ENCODE assay signal across 2 cellular contexts in the genomic region with DNA sequence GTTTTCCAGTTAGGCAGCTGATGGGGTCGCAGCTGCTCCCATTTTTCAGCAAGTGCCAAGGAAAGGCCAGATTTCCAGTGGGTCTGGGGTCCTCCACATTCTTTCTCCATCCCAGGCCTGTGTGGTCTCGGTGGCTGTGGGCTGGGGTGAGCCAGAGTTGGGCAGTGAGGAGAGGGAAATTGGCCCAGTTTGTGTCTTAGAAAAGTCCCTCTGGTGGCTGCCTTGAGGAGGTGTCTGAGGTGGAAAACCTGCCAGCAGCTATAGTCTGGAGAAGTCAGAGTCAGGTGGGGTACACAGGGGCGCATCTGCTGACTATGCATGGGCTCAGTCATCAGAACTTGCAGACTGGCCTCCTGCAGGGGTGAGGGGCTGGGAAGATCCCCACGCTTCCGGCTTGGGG.
TF ChIP-seq lines count a peak whose summit lies in the region.

No MANE protein-coding gene starts in this region.

TF ChIP-seq in GM23338, 12 proteins besides CTCF, POLR2A, EP300 and RAD21 (continued from another document):
- TF ChIP-seq, protein P1, sequence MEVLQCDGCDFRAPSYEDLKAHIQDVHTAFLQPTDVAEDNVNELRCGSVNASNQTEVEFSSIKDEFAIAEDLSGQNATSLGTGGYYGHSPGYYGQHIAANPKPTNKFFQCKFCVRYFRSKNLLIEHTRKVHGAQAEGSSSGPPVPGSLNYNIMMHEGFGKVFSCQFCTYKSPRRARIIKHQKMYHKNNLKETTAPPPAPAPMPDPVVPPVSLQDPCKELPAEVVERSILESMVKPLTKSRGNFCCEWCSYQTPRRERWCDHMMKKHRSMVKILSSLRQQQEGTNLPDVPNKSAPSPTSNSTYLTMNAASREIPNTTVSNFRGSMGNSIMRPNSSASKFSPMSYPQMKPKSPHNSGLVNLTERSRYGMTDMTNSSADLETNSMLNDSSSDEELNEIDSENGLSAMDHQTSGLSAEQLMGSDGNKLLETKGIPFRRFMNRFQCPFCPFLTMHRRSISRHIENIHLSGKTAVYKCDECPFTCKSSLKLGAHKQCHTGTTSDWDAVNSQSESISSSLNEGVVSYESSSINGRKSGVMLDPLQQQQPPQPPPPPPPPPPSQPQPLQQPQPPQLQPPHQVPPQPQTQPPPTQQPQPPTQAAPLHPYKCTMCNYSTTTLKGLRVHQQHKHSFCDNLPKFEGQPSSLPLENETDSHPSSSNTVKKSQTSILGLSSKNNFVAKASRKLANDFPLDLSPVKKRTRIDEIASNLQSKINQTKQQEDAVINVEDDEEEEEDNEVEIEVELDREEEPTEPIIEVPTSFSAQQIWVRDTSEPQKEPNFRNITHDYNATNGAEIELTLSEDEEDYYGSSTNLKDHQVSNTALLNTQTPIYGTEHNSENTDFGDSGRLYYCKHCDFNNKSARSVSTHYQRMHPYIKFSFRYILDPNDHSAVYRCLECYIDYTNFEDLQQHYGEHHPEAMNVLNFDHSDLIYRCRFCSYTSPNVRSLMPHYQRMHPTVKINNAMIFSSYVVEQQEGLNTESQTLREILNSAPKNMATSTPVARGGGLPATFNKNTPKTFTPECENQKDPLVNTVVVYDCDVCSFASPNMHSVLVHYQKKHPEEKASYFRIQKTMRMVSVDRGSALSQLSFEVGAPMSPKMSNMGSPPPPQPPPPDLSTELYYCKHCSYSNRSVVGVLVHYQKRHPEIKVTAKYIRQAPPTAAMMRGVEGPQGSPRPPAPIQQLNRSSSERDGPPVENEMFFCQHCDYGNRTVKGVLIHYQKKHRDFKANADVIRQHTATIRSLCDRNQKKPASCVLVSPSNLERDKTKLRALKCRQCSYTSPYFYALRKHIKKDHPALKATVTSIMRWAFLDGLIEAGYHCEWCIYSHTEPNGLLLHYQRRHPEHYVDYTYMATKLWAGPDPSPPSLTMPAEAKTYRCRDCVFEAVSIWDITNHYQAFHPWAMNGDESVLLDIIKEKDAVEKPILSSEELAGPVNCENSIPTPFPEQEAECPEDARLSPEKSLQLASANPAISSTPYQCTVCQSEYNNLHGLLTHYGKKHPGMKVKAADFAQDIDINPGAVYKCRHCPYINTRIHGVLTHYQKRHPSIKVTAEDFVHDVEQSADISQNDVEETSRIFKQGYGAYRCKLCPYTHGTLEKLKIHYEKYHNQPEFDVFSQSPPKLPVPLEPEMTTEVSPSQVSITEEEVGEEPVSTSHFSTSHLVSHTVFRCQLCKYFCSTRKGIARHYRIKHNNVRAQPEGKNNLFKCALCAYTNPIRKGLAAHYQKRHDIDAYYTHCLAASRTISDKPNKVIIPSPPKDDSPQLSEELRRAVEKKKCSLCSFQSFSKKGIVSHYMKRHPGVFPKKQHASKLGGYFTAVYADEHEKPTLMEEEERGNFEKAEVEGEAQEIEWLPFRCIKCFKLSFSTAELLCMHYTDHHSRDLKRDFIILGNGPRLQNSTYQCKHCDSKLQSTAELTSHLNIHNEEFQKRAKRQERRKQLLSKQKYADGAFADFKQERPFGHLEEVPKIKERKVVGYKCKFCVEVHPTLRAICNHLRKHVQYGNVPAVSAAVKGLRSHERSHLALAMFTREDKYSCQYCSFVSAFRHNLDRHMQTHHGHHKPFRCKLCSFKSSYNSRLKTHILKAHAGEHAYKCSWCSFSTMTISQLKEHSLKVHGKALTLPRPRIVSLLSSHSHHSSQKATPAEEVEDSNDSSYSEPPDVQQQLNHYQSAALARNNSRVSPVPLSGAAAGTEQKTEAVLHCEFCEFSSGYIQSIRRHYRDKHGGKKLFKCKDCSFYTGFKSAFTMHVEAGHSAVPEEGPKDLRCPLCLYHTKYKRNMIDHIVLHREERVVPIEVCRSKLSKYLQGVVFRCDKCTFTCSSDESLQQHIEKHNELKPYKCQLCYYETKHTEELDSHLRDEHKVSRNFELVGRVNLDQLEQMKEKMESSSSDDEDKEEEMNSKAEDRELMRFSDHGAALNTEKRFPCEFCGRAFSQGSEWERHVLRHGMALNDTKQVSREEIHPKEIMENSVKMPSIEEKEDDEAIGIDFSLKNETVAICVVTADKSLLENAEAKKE (CRISPR knock-in tag; IDR thresholded peaks at IDR 0.05) = no peak
- TF ChIP-seq CREB1 (CRISPR knock-in tag; IDR thresholded peaks at IDR 0.05; ENCODE audit: low read depth) (no peak), ZNF114 (CRISPR knock-in tag; IDR thresholded peaks at IDR 0.05) (no peak), POLR2AphosphoS5 (IDR thresholded peaks at IDR 0.05; ENCODE audit: low read depth) (no peak), EZH2phosphoT487 (IDR thresholded peaks at IDR 0.05; ENCODE audit: unreplicated experiment) (no peak), EZH2 (IDR thresholded peaks at IDR 0.05; ENCODE audit: low read depth, unreplicated experiment) (no peak), NANOG (IDR thresholded peaks at IDR 0.05; ENCODE audit: borderline replicate concordance) (no peak), STAT1 (IDR thresholded peaks at IDR 0.05; ENCODE audit: unreplicated experiment) (no peak)
- TF ChIP-seq, protein P2, sequence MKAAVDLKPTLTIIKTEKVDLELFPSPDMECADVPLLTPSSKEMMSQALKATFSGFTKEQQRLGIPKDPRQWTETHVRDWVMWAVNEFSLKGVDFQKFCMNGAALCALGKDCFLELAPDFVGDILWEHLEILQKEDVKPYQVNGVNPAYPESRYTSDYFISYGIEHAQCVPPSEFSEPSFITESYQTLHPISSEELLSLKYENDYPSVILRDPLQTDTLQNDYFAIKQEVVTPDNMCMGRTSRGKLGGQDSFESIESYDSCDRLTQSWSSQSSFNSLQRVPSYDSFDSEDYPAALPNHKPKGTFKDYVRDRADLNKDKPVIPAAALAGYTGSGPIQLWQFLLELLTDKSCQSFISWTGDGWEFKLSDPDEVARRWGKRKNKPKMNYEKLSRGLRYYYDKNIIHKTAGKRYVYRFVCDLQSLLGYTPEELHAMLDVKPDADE (IDR thresholded peaks at IDR 0.05) = no peak
- TF ChIP-seq, protein P3, sequence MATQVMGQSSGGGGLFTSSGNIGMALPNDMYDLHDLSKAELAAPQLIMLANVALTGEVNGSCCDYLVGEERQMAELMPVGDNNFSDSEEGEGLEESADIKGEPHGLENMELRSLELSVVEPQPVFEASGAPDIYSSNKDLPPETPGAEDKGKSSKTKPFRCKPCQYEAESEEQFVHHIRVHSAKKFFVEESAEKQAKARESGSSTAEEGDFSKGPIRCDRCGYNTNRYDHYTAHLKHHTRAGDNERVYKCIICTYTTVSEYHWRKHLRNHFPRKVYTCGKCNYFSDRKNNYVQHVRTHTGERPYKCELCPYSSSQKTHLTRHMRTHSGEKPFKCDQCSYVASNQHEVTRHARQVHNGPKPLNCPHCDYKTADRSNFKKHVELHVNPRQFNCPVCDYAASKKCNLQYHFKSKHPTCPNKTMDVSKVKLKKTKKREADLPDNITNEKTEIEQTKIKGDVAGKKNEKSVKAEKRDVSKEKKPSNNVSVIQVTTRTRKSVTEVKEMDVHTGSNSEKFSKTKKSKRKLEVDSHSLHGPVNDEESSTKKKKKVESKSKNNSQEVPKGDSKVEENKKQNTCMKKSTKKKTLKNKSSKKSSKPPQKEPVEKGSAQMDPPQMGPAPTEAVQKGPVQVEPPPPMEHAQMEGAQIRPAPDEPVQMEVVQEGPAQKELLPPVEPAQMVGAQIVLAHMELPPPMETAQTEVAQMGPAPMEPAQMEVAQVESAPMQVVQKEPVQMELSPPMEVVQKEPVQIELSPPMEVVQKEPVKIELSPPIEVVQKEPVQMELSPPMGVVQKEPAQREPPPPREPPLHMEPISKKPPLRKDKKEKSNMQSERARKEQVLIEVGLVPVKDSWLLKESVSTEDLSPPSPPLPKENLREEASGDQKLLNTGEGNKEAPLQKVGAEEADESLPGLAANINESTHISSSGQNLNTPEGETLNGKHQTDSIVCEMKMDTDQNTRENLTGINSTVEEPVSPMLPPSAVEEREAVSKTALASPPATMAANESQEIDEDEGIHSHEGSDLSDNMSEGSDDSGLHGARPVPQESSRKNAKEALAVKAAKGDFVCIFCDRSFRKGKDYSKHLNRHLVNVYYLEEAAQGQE (IDR thresholded peaks at IDR 0.05; ENCODE audit: unreplicated experiment) = no peak

TF ChIP-seq in SK-N-SH treated with all-trans-retinoic acid at 6 μM for 48 hours, 23 proteins besides CTCF, POLR2A, EP300 and RAD21 (continued from another document):
- TF ChIP-seq, protein P4, sequence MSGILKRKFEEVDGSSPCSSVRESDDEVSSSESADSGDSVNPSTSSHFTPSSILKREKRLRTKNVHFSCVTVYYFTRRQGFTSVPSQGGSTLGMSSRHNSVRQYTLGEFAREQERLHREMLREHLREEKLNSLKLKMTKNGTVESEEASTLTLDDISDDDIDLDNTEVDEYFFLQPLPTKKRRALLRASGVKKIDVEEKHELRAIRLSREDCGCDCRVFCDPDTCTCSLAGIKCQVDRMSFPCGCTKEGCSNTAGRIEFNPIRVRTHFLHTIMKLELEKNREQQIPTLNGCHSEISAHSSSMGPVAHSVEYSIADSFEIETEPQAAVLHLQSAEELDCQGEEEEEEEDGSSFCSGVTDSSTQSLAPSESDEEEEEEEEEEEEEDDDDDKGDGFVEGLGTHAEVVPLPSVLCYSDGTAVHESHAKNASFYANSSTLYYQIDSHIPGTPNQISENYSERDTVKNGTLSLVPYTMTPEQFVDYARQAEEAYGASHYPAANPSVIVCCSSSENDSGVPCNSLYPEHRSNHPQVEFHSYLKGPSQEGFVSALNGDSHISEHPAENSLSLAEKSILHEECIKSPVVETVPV (CRISPR knock-in tag; IDR thresholded peaks at IDR 0.05) = no peak
- TF ChIP-seq TCF4 (CRISPR knock-in tag; IDR thresholded peaks at IDR 0.05; ENCODE audit: borderline replicate concordance) = no peak
- no peak for TF ChIP-seq ZNF70 (CRISPR knock-in tag; IDR thresholded peaks at IDR 0.05)
TF ChIP-seq in SK-N-SH treated with all-trans-retinoic acid at 6 μM for 48 hours: peak in this region for 0.
